ENCODE assay signal across 15 cellular contexts in the genomic region with DNA sequence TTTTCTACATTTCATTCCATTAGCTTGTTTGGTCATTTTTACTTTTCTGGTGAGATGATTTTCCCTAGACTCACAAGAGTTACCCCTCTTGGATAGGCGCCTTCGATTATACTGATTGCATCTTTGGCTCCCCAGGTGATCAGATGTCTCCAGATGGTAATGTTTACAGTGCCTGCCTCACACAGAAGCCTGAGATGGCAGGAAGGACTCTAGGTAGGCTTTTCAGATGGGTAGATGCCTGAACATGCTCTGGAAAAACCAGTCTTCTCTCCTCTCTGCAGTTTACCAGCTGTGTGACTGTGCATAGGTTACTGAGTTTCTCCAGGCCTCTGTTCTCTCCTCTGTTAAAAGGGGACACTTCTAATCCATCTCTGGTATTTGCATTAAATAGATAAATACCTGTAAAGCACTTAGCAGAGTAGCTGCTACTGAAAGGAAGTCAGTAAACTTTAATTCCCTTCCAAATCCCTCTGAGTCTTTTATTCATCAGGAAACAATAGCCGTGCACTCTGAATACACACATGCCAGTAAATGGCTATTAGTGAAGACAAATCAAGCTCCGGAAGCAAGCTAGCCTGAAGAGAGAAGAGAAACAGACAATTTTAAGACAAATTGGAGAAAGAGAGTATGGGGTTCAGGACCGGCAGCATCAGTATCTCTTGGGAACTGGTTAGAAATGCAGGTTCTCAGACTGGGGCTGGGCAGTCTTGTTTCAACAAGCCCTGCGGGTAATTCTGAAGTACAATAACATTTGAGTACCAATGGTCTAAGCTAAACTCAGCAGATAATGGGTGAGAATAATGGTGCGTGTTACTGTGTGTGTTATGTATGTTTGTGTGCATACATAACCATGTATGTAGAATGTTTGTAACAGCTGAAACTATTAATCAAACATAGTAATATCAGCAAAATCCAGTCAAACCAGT.
DNase-seq lines count a peak whose midpoint lies in the region; ATAC-seq lines count a peak whose summit lies in the region.
"Had no signal": no experiment of that assay in that cellular context is flagged by ENCODE, and none has a peak within 500 bp of the region (broad histone marks: within the 10 kb centered on the region; RNA-seq: fewer than 3 reads in every experiment).

No MANE protein-coding gene starts in this region.

- ATAC-seq in naive thymus-derived CD4-positive, alpha-beta T cell, result no peak
- no peak for ATAC-seq in GM19463 (IDR thresholded peaks at IDR 0.05; ENCODE audit: unreplicated experiment)
- ATAC-seq: left lung had no signal

- POLR2A ChIA-PET in naive thymus-derived CD4-positive, alpha-beta T cell (lab: Charles Lee), result no interaction called here

- H3K36me3 ChIP-seq in ectodermal cell (ENCODE audit: control insufficient read depth, insufficient read depth, low read length), result no peaks in the 10 kb centered on the region
- no peaks in the 10 kb centered on the region for H3K36me3 ChIP-seq in rectal smooth muscle tissue (ENCODE audit: control insufficient read depth, insufficient read depth, low read length)
- no peaks in the 10 kb centered on the region for H3K36me3 ChIP-seq in naive thymus-derived CD4-positive, alpha-beta T cell (ENCODE audit: control insufficient read depth in 2 of 3, insufficient read depth in 3 of 3, low read length in 3 of 3)
- H3K36me3 ChIP-seq: left lung had no signal

- no peaks in the 10 kb centered on the region for H3K36me3 Mint-ChIP-seq in naive thymus-derived CD4-positive, alpha-beta T cell

- no peak overlapping the region for H3K4me3 Mint-ChIP-seq in naive thymus-derived CD4-positive, alpha-beta T cell
- H3K4me3 Mint-ChIP-seq: activated naive CD8-positive, alpha-beta T cell had no signal

- H3K27ac Mint-ChIP-seq in naive thymus-derived CD4-positive, alpha-beta T cell, result no peak overlapping the region
- H3K27ac Mint-ChIP-seq: activated naive CD8-positive, alpha-beta T cell; progenitor cell of endocrine pancreas had no signal

- H3K4me3 ChIP-seq in ectodermal cell (ENCODE audit: insufficient read depth, low read depth, low read length) (no peak overlapping the region), rectal smooth muscle tissue (ENCODE audit: low read length) (no peak overlapping the region)
- no peak overlapping the region for H3K4me3 ChIP-seq in naive thymus-derived CD4-positive, alpha-beta T cell (ENCODE audit: low read length)
- H3K4me3 ChIP-seq: left lung had no signal

- H3K27me3 ChIP-seq in ectodermal cell (ENCODE audit: control insufficient read depth, insufficient read depth, low read length, poor library complexity, severe bottlenecking) (no peaks in the 10 kb centered on the region), rectal smooth muscle tissue (ENCODE audit: control insufficient read depth, insufficient read depth, low read length) (no peaks in the 10 kb centered on the region)
- no peaks in the 10 kb centered on the region for H3K27me3 ChIP-seq in naive thymus-derived CD4-positive, alpha-beta T cell (ENCODE audit: control insufficient read depth in 2 of 2, insufficient read depth in 2 of 2, low read length in 2 of 2)
- H3K27me3 ChIP-seq: left lung had no signal

- in situ Hi-C loops in G401 (cut with HindIII; ENCODE audit: low sequenced_read_pairs), result no loop called here

- CTCF ChIA-PET in naive thymus-derived CD4-positive, alpha-beta T cell (lab: Charles Lee), result no interaction called here

- H3K4me1 ChIP-seq in ectodermal cell (ENCODE audit: control insufficient read depth, insufficient read depth, low read length) (peaks cover 23% of the 10 kb centered on the region), rectal smooth muscle tissue (ENCODE audit: control insufficient read depth, insufficient read depth, low read length) (peaks cover 17% of the 10 kb centered on the region)
- no peaks in the 10 kb centered on the region for H3K4me1 ChIP-seq in naive thymus-derived CD4-positive, alpha-beta T cell (ENCODE audit: control insufficient read depth in 2 of 2, insufficient read depth in 2 of 2, low read length in 2 of 2)
- H3K4me1 ChIP-seq: left lung had no signal

- H3K9ac ChIP-seq in rectal smooth muscle tissue (ENCODE audit: low read length), result no peak overlapping the region

- H3K4me1 Mint-ChIP-seq in naive thymus-derived CD4-positive, alpha-beta T cell, result no peaks in the 10 kb centered on the region

- peak overlapping the region; percentile 76 for H3K27ac ChIP-seq in ectodermal cell (ENCODE audit: insufficient read depth, low read depth, low read length, poor library complexity, severe bottlenecking)
- peak overlapping the region; percentile 56 for H3K27ac ChIP-seq in rectal smooth muscle tissue (ENCODE audit: low read depth, low read length)
- no peak overlapping the region for H3K27ac ChIP-seq in naive thymus-derived CD4-positive, alpha-beta T cell (ENCODE audit: low read depth, low read length)
- H3K27ac ChIP-seq: left lung had no signal

- H3K27me3 Mint-ChIP-seq in naive thymus-derived CD4-positive, alpha-beta T cell, result peaks cover 0 to 23% (median 2%) of the 10 kb centered on the region in 5 donors
- H3K27me3 Mint-ChIP-seq: activated naive CD8-positive, alpha-beta T cell; progenitor cell of endocrine pancreas had no signal

- no peaks in the 10 kb centered on the region for H3K9me3 Mint-ChIP-seq in naive thymus-derived CD4-positive, alpha-beta T cell

- DNase-seq in G401 (ENCODE audit: low spot score), result peak; percentile 61
- DNase-seq in NCI-H748 treated with DMSO at 0.1 percent for 48 hours (lab: John Stamatoyannopoulos, UW), result peak; percentile 5
- DNase-seq in DMS53 treated with DMSO at 0.1 percent for 48 hours (lab: John Stamatoyannopoulos, UW; ENCODE audit: unreplicated experiment), result no peak
- DNase-seq in NCI-H1436 treated with DMSO at 0.1 percent for 48 hours (lab: John Stamatoyannopoulos, UW), result no peak
- no peak for DNase-seq in naive thymus-derived CD4-positive, alpha-beta T cell
- DNase-seq: activated CD4-positive, alpha-beta T cell treated with anti-CD3 and anti-CD28 coated beads for 4 hours; COR-L47; left lung; NCI-H2029; SHP77 had no signal

- intact Hi-C loops in naive thymus-derived CD4-positive, alpha-beta T cell (cut with micrococcal nuclease), result no loop called here

- H3K9me3 ChIP-seq in ectodermal cell (ENCODE audit: control insufficient read depth, low read length), result no peaks in the 10 kb centered on the region
- no peaks in the 10 kb centered on the region for H3K9me3 ChIP-seq in naive thymus-derived CD4-positive, alpha-beta T cell (ENCODE audit: control insufficient read depth in 2 of 3, low read length in 3 of 3)
- H3K9me3 ChIP-seq: left lung had no signal

- WGBS in ectodermal cell, 2 experiments, result 64 to 75% methylated on average over 7 of the region's 7 CpGs

Comparison
In these comparisons a context has a peak if more than half of its experiments do, and no peak if none do; other contexts are left out.
1. DNase-seq: peak in G401 (single experiment) and NCI-H748 treated with DMSO at 0.1 percent for 48 hours (single experiment); none in DMS53 treated with DMSO at 0.1 percent for 48 hours (single experiment), NCI-H1436 treated with DMSO at 0.1 percent for 48 hours (single experiment) and naive thymus-derived CD4-positive, alpha-beta T cell (0 of 9).